1 cellular context compared by ENCODE assay signal in genomic region chr3:148534089-148534988, GRCh38.
TF ChIP-seq lines count a peak whose summit lies in the region.

No MANE protein-coding gene starts in this region.

TF ChIP-seq in HepG2, 621 proteins besides CTCF, POLR2A, EP300 and RAD21 (continued from another document and continues in another):
- TF ChIP-seq LRRFIP1 (CRISPR knock-in tag; conservative IDR thresholded peaks at IDR 0.05): no peak
- no peak for TF ChIP-seq ZBTB10 (CRISPR knock-in tag; IDR thresholded peaks at IDR 0.05; ENCODE audit: borderline replicate concordance)
- TF ChIP-seq SMARCC2 (IDR thresholded peaks at IDR 0.05): no peak
- TF ChIP-seq ZNF605 (CRISPR knock-in tag; IDR thresholded peaks at IDR 0.05): no peak
- TF ChIP-seq ZNF773 (CRISPR knock-in tag; IDR thresholded peaks at IDR 0.05; ENCODE audit: borderline replicate concordance): no peak
- no peak for TF ChIP-seq ZSCAN20 (CRISPR knock-in tag; IDR thresholded peaks at IDR 0.05; ENCODE audit: borderline replicate concordance)
- TF ChIP-seq SP4 (CRISPR knock-in tag; IDR thresholded peaks at IDR 0.05): no peak
- TF ChIP-seq ATF4 (CRISPR knock-in tag; IDR thresholded peaks at IDR 0.05): no peak
- TF ChIP-seq ZMAT5 (CRISPR knock-in tag; IDR thresholded peaks at IDR 0.05; ENCODE audit: borderline replicate concordance, low read depth): no peak
- TF ChIP-seq ZNF550 (CRISPR knock-in tag; IDR thresholded peaks at IDR 0.05; ENCODE audit: borderline replicate concordance): no peak
- no peak for TF ChIP-seq ZNF713 (CRISPR knock-in tag; IDR thresholded peaks at IDR 0.05)
- no peak for TF ChIP-seq POGK (CRISPR knock-in tag; conservative IDR thresholded peaks at IDR 0.05)
- no peak for TF ChIP-seq REXO4 (CRISPR knock-in tag; IDR thresholded peaks at IDR 0.05; ENCODE audit: borderline replicate concordance)
- TF ChIP-seq FOXM1 (CRISPR knock-in tag; IDR thresholded peaks at IDR 0.05): no peak
- TF ChIP-seq ZNF180 (CRISPR knock-in tag; IDR thresholded peaks at IDR 0.05; ENCODE audit: borderline replicate concordance, low read depth): no peak
- no peak for TF ChIP-seq PAF1 (CRISPR knock-in tag; IDR thresholded peaks at IDR 0.05)
- no peak for TF ChIP-seq SPEN (CRISPR knock-in tag; IDR thresholded peaks at IDR 0.05; ENCODE audit: low read depth)
- TF ChIP-seq ZBTB25 (CRISPR knock-in tag; IDR thresholded peaks at IDR 0.05): peak; percentile 58; the same call in 1 of the 2 replicates
- TF ChIP-seq RFX3 (CRISPR knock-in tag; IDR thresholded peaks at IDR 0.05): no peak
- TF ChIP-seq GLMP (CRISPR knock-in tag; IDR thresholded peaks at IDR 0.05; ENCODE audit: borderline replicate concordance): no peak
- no peak for TF ChIP-seq IRX3 (CRISPR knock-in tag; IDR thresholded peaks at IDR 0.05; ENCODE audit: borderline replicate concordance, low read depth)
- no peak for TF ChIP-seq ZNF567 (CRISPR knock-in tag; IDR thresholded peaks at IDR 0.05; ENCODE audit: borderline replicate concordance)
- no peak for TF ChIP-seq ESRRA (CRISPR knock-in tag; IDR thresholded peaks at IDR 0.05; ENCODE audit: low read depth)
- no peak for TF ChIP-seq PHF21A (CRISPR knock-in tag; IDR thresholded peaks at IDR 0.05)
- no peak for TF ChIP-seq CSRNP2 (CRISPR knock-in tag; conservative IDR thresholded peaks at IDR 0.05; ENCODE audit: low read depth)
- TF ChIP-seq ZNF704 (CRISPR knock-in tag; IDR thresholded peaks at IDR 0.05; ENCODE audit: borderline replicate concordance): no peak
- no peak for TF ChIP-seq ZNF547 (CRISPR knock-in tag; IDR thresholded peaks at IDR 0.05)
- TF ChIP-seq SNRNP70 (IDR thresholded peaks at IDR 0.05; ENCODE audit: low read depth, low read length): no peak
- TF ChIP-seq ZNF891 (CRISPR knock-in tag; IDR thresholded peaks at IDR 0.05): no peak
- no peak for TF ChIP-seq ZBTB46 (CRISPR knock-in tag; IDR thresholded peaks at IDR 0.05; ENCODE audit: borderline replicate concordance)
- peak; percentile 94 for TF ChIP-seq POGZ (CRISPR knock-in tag; IDR thresholded peaks at IDR 0.05)
- no peak for TF ChIP-seq ZNF121 (CRISPR knock-in tag; IDR thresholded peaks at IDR 0.05)
- no peak for TF ChIP-seq ZSCAN31 (CRISPR knock-in tag; IDR thresholded peaks at IDR 0.05; ENCODE audit: low read depth)
- TF ChIP-seq ARHGAP35 (CRISPR knock-in tag; IDR thresholded peaks at IDR 0.05; ENCODE audit: borderline replicate concordance): no peak
- TF ChIP-seq ZNF235 (CRISPR knock-in tag; IDR thresholded peaks at IDR 0.05; ENCODE audit: borderline replicate concordance): no peak
- no peak for TF ChIP-seq USF2 (IDR thresholded peaks at IDR 0.05; ENCODE audit: low read depth, low read length)
- peak; percentile 43; the same call in 1 of the 2 replicates for TF ChIP-seq USF2 (CRISPR knock-in tag; IDR thresholded peaks at IDR 0.05; ENCODE audit: borderline replicate concordance)
- no peak for TF ChIP-seq JUN (CRISPR knock-in tag; IDR thresholded peaks at IDR 0.05)
- no peak for TF ChIP-seq ATF6 (CRISPR knock-in tag; conservative IDR thresholded peaks at IDR 0.05)
- no peak for TF ChIP-seq CCDC6 (CRISPR knock-in tag; IDR thresholded peaks at IDR 0.05)
- peak; percentile 75 for TF ChIP-seq NCOA2 (CRISPR knock-in tag; IDR thresholded peaks at IDR 0.05)
- no peak for TF ChIP-seq HNRNPLL (IDR thresholded peaks at IDR 0.05; ENCODE audit: low read depth, low read length, poor library complexity, severe bottlenecking)
- TF ChIP-seq PCBP2 (optimal IDR thresholded peaks at IDR 0.05; ENCODE audit: low read depth, low read length, poor library complexity, severe bottlenecking): no peak
- peak; percentile 75 for TF ChIP-seq MED1 (CRISPR knock-in tag; IDR thresholded peaks at IDR 0.05)
- no peak for TF ChIP-seq GTF3A (CRISPR knock-in tag; conservative IDR thresholded peaks at IDR 0.05)
- no peak for TF ChIP-seq ZSCAN25 (CRISPR knock-in tag; IDR thresholded peaks at IDR 0.05)
